8 cellular contexts compared by ENCODE assay signal in genomic region chr5:36151434-36152323, GRCh38. TPM values are rescaled to one million over a fixed set of nuclear protein-coding genes. Genes with fewer than 3 reads are reported as not detected.
A peak's percentile ranks its signal among the peaks of the same experiment; 100 is the strongest.
DNase-seq lines count a peak whose midpoint lies in the region; TF ChIP-seq lines count a peak whose summit lies in the region.

Gene LMBRD2, minus strand, starts transcription at chr5:36151887. Its CDS starts 8,538 bp downstream, at chr5:36143349.
Gene SKP2, plus strand, starts transcription at chr5:36152111. Its CDS starts 152 bp downstream, at chr5:36152263.

- H3K4me1 Mint-ChIP-seq in nephron = peaks cover 53% of the 10 kb centered on the region
- H3K4me1 Mint-ChIP-seq in stimulated activated naive CD8-positive, alpha-beta T cell treated with anti-CD3 and anti-CD28 coated beads, Interleukin-15, Interleukin-2, amounts not matched to agents 100 ng/mL and 50 ng/mL, for 24 hours (ENCODE audit: low read depth) = peaks cover 73% of the 10 kb centered on the region

- no peak for TF ChIP-seq CTCF in fibroblast of the aortic adventitia (IDR thresholded peaks at IDR 0.05; ENCODE audit: insufficient read depth, low read length)
- no peak for TF ChIP-seq CTCF in nephron (IDR thresholded peaks at IDR 0.05; ENCODE audit: unreplicated experiment in 3 of 3)

- H3K9me3 Mint-ChIP-seq in nephron = no peaks in the 10 kb centered on the region
- no peaks in the 10 kb centered on the region for H3K9me3 Mint-ChIP-seq in stimulated activated naive CD8-positive, alpha-beta T cell treated with anti-CD3 and anti-CD28 coated beads, Interleukin-15, Interleukin-2, amounts not matched to agents 100 ng/mL and 50 ng/mL, for 24 hours

- peak within 1 kb of the TSS; percentile 92 to 97 (median 93) for H3K4me3 Mint-ChIP-seq in nephron
- H3K4me3 Mint-ChIP-seq in stimulated activated naive CD8-positive, alpha-beta T cell treated with anti-CD3 and anti-CD28 coated beads, Interleukin-15, Interleukin-2, amounts not matched to agents 100 ng/mL and 50 ng/mL, for 24 hours = peak within 1 kb of the TSS; percentile 91

- H3K27me3 ChIP-seq in H7 (ENCODE audit: control insufficient read depth, insufficient read depth, low read length) = no peaks in the 10 kb centered on the region

- H3K4me3 ChIP-seq in H7 (ENCODE audit: insufficient read depth, low read depth, low read length) (peak within 1 kb of the TSS; percentile 84), fibroblast of the aortic adventitia (ENCODE audit: low read depth, low read length) (peak within 1 kb of the TSS; percentile 92)

- H3K27me3 Mint-ChIP-seq in nephron (ENCODE audit: low read depth) = no peaks in the 10 kb centered on the region
- no peaks in the 10 kb centered on the region for H3K27me3 Mint-ChIP-seq in stimulated activated naive CD8-positive, alpha-beta T cell treated with anti-CD3 and anti-CD28 coated beads, Interleukin-15, Interleukin-2, amounts not matched to agents 100 ng/mL and 50 ng/mL, for 24 hours

- H3K36me3 ChIP-seq in H7 (replicated peaks; ENCODE audit: control insufficient read depth, insufficient read depth, low read length) = peaks cover 5% of the 10 kb centered on the region

- DNase-seq in ELF-1 (ENCODE audit: low read depth, low spot score) = peak; percentile 99
- DNase-seq in H7 = peak; percentile 92
- peak; percentile 99 for DNase-seq in M059J (ENCODE audit: low read depth)
- DNase-seq in SHP77 (lab: John Stamatoyannopoulos, UW) = peak; percentile 100
- peak; percentile 96 for DNase-seq in activated effector memory CD4-positive, alpha-beta T cell treated with Interleukin-2 at 50 U/mL for 16 hours
- peak; percentile 97 for DNase-seq in fibroblast of the aortic adventitia (ENCODE audit: low read depth)

- H3K27ac Mint-ChIP-seq in nephron = peak within 1 kb of the TSS; percentile 79 to 94 (median 87)
- peak within 1 kb of the TSS; percentile 90 for H3K27ac Mint-ChIP-seq in stimulated activated naive CD8-positive, alpha-beta T cell treated with anti-CD3 and anti-CD28 coated beads, Interleukin-15, Interleukin-2, amounts not matched to agents 100 ng/mL and 50 ng/mL, for 24 hours

- peaks cover 34% of the 10 kb centered on the region for H3K36me3 Mint-ChIP-seq in nephron (ENCODE audit: low read depth)
- H3K36me3 Mint-ChIP-seq in stimulated activated naive CD8-positive, alpha-beta T cell treated with anti-CD3 and anti-CD28 coated beads, Interleukin-15, Interleukin-2, amounts not matched to agents 100 ng/mL and 50 ng/mL, for 24 hours (ENCODE audit: low read depth) = peaks cover 40% of the 10 kb centered on the region

RNA-seq across cellular contexts. Expression of gene LMBRD2, which starts in this region (rescaled TPM):
- total RNA-seq in H7 (2014; rRNA removed; shearing (Covaris generic)) = 4.1 and 5.0 TPM in 2 replicates
- total RNA-seq in M059J (2014; rRNA removed; shearing (Covaris generic)) = 7.2 and 10.3 TPM in 2 replicates
- 17.6 and 22.1 TPM in 2 replicates for total RNA-seq in fibroblast of the aortic adventitia (ENCODE audit: low replicate concordance)

RNA-seq across cellular contexts. Expression of gene SKP2, which starts in this region (rescaled TPM):
- total RNA-seq in H7 (2014; rRNA removed; shearing (Covaris generic)) = 60.7 and 90.0 TPM in 2 replicates
- 62.7 and 63.6 TPM in 2 replicates for total RNA-seq in M059J (2014; rRNA removed; shearing (Covaris generic))
- total RNA-seq in fibroblast of the aortic adventitia (ENCODE audit: low replicate concordance) = 31.5 and 36.3 TPM in 2 replicates

Comparison
In these comparisons a context has a peak if more than half of its experiments do, and no peak if none do; other contexts are left out.
1. Peak in every context shown above with its lines: DNase-seq and H3K4me3 ChIP-seq.